Comparison of ENCODE assay signal across 28 cellular contexts in genomic region chr5:15943487-15943886, GRCh38.
A peak's percentile ranks its signal among the peaks of the same experiment; 100 is the strongest.
DNase-seq lines count a peak whose midpoint lies in the region; ATAC-seq, FAIRE-seq and TF ChIP-seq lines count a peak whose summit lies in the region.
"Had no signal": no experiment of that assay in that cellular context is flagged by ENCODE, and none has a peak within 500 bp of the region (broad histone marks: within the 10 kb centered on the region; RNA-seq: fewer than 3 reads in every experiment).

No MANE protein-coding gene starts in this region.

- no peak overlapping the region for H2AFZ ChIP-seq in astrocyte (ENCODE audit: low read depth, low read length)

- H3K9me3 ChIP-seq in astrocyte (ENCODE audit: insufficient read depth, low read depth, low read length), result no peaks in the 10 kb centered on the region
- H3K9me3 ChIP-seq: gastrocnemius medialis, lower lobe of right lung, SJSA1 had no signal

- peaks cover 22% of the 10 kb centered on the region for H3K36me3 Mint-ChIP-seq in astrocyte (ENCODE audit: low read depth, unreplicated experiment)
- H3K36me3 Mint-ChIP-seq in activated CD8-positive, alpha-beta T cell treated with anti-CD3 and anti-CD28 coated beads, Interleukin-2, amount 10 ng/mL, durations not matched to agents 7 days and 5 days (ENCODE audit: low read depth), result no peaks in the 10 kb centered on the region
- H3K36me3 Mint-ChIP-seq: activated naive CD4-positive, alpha-beta T cell treated with anti-CD3 and anti-CD28 coated beads, Interleukin-2, amount 10 ng/mL, durations not matched to agents 7 days and 5 days; CD8-positive, alpha-beta memory T cell; natural killer cell treated with Interleukin-12 subunit alpha and Interleukin-12 subunit beta and Interleukin-15 and Interleukin-18, amount 100 ng/mL, for 72 hours; stimulated activated memory B cell treated with anti-CD40 and anti-IgM and Interleukin-4, amounts not matched to agents 10 μg/mL and 1 μg/mL and 100 μg/mL, for 72 hours had no signal

- no peaks in the 10 kb centered on the region for H3K79me2 ChIP-seq in astrocyte (ENCODE audit: insufficient read depth, low read length)

- H3K9ac ChIP-seq in astrocyte (ENCODE audit: low read length), result no peak overlapping the region

- H3K4me1 ChIP-seq in astrocyte (ENCODE audit: insufficient read depth, low read length), result peaks cover 9% of the 10 kb centered on the region
- H3K4me1 ChIP-seq: gastrocnemius medialis, lower lobe of right lung had no signal

- CTCF ChIA-PET in activated CD8-positive, alpha-beta T cell treated with anti-CD3 and anti-CD28 coated beads, Interleukin-2, amount 10 ng/mL, durations not matched to agents 7 days and 5 days (lab: Charles Lee), result no interaction called here

- no peaks in the 10 kb centered on the region for H3K36me3 ChIP-seq in astrocyte (ENCODE audit: insufficient read depth, low read length)
- H3K36me3 ChIP-seq: gastrocnemius medialis, lower lobe of right lung had no signal

- no peaks in the 10 kb centered on the region for H3K9me3 Mint-ChIP-seq in astrocyte (ENCODE audit: unreplicated experiment)
- no peaks in the 10 kb centered on the region for H3K9me3 Mint-ChIP-seq in activated CD8-positive, alpha-beta T cell treated with anti-CD3 and anti-CD28 coated beads, Interleukin-2, amount 10 ng/mL, durations not matched to agents 7 days and 5 days (ENCODE audit: insufficient read depth)
- H3K9me3 Mint-ChIP-seq: activated CD4-positive, alpha-beta memory T cell treated with anti-CD3 and anti-CD28 coated beads, Interleukin-2, amount 10 ng/mL, durations not matched to agents 7 days and 5 days; activated naive CD4-positive, alpha-beta T cell treated with anti-CD3 and anti-CD28 coated beads, Interleukin-2, amount 10 ng/mL, durations not matched to agents 7 days and 5 days; stimulated activated memory B cell treated with anti-CD40 and anti-IgM and Interleukin-4, amounts not matched to agents 10 μg/mL and 1 μg/mL and 100 μg/mL, for 72 hours; type B pancreatic cell had no signal

- no peak for TF ChIP-seq CTCF in astrocyte (IDR thresholded peaks at IDR 0.05; ENCODE audit: insufficient read depth, low read depth, low read length)
- no peak for TF ChIP-seq CTCF in fibroblast of the aortic adventitia (IDR thresholded peaks at IDR 0.05; ENCODE audit: insufficient read depth, low read length)

- no peak overlapping the region for H3K4me3 Mint-ChIP-seq in astrocyte (ENCODE audit: unreplicated experiment)
- no peak overlapping the region for H3K4me3 Mint-ChIP-seq in activated CD8-positive, alpha-beta T cell treated with anti-CD3 and anti-CD28 coated beads, Interleukin-2, amount 10 ng/mL, durations not matched to agents 7 days and 5 days
- H3K4me3 Mint-ChIP-seq: activated CD4-positive, alpha-beta memory T cell treated with anti-CD3 and anti-CD28 coated beads, Interleukin-2, amount 10 ng/mL, durations not matched to agents 7 days and 5 days; activated naive CD4-positive, alpha-beta T cell treated with anti-CD3 and anti-CD28 coated beads, Interleukin-2, amount 10 ng/mL, durations not matched to agents 7 days and 5 days; B cell; CD8-positive, alpha-beta memory T cell; natural killer cell treated with Interleukin-12 subunit alpha and Interleukin-12 subunit beta and Interleukin-15 and Interleukin-18, amount 100 ng/mL, for 72 hours; stimulated activated memory B cell treated with anti-CD40 and anti-IgM and Interleukin-4, amounts not matched to agents 10 μg/mL and 1 μg/mL and 100 μg/mL, for 72 hours; type B pancreatic cell had no signal

- H3K4me3 ChIP-seq in astrocyte (ENCODE audit: insufficient read depth, low read depth, low read length), result no peak overlapping the region
- H3K4me3 ChIP-seq in fibroblast of the aortic adventitia (ENCODE audit: low read depth, low read length), result no peak overlapping the region
- H3K4me3 ChIP-seq: gastrocnemius medialis, K562, lower lobe of right lung, SJSA1 had no signal

- no peaks in the 10 kb centered on the region for H3K27me3 Mint-ChIP-seq in astrocyte (ENCODE audit: low read depth, unreplicated experiment)
- H3K27me3 Mint-ChIP-seq in activated CD8-positive, alpha-beta T cell treated with anti-CD3 and anti-CD28 coated beads, Interleukin-2, amount 10 ng/mL, durations not matched to agents 7 days and 5 days (ENCODE audit: low read depth), result no peaks in the 10 kb centered on the region
- H3K27me3 Mint-ChIP-seq: activated CD4-positive, alpha-beta memory T cell treated with anti-CD3 and anti-CD28 coated beads, Interleukin-2, amount 10 ng/mL, durations not matched to agents 7 days and 5 days; activated naive CD4-positive, alpha-beta T cell treated with anti-CD3 and anti-CD28 coated beads, Interleukin-2, amount 10 ng/mL, durations not matched to agents 7 days and 5 days; B cell; CD8-positive, alpha-beta memory T cell; natural killer cell treated with Interleukin-12 subunit alpha and Interleukin-12 subunit beta and Interleukin-15 and Interleukin-18, amount 100 ng/mL, for 72 hours; stimulated activated memory B cell treated with anti-CD40 and anti-IgM and Interleukin-4, amounts not matched to agents 10 μg/mL and 1 μg/mL and 100 μg/mL, for 72 hours; type B pancreatic cell had no signal

- no peaks in the 10 kb centered on the region for H4K20me1 ChIP-seq in astrocyte (ENCODE audit: insufficient read depth, low read length)

- no peak overlapping the region for H3K27ac ChIP-seq in astrocyte (ENCODE audit: low read depth, low read length)
- H3K27ac ChIP-seq: 22Rv1, gastrocnemius medialis, lower lobe of right lung, SJSA1 had no signal

- DNase-seq in A172 (ENCODE audit: low spot score) (peak; percentile 2), GM04503 (ENCODE audit: low read depth) (peak; percentile 31), astrocyte (ENCODE audit: low read depth) (peak; percentile 77), fibroblast of the aortic adventitia (ENCODE audit: low read depth) (peak; percentile 12), left cardiac atrium (no peak)
- no peak for DNase-seq in activated CD8-positive, alpha-beta T cell treated with anti-CD3 and anti-CD28 coated beads, Interleukin-2, amount 10 ng/mL, durations not matched to agents 7 days and 5 days
- DNase-seq: activated CD4-positive, alpha-beta memory T cell treated with anti-CD3 and anti-CD28 coated beads, Interleukin-2, amount 10 ng/mL, durations not matched to agents 7 days and 5 days; activated naive CD4-positive, alpha-beta T cell treated with anti-CD3 and anti-CD28 coated beads, Interleukin-2, amount 10 ng/mL, durations not matched to agents 7 days and 5 days; caudate nucleus; CD8-positive, alpha-beta memory T cell; cortex of kidney; DMS 273 treated with DMSO at 0.1 percent for 48 hours; effector memory CD4-positive, alpha-beta T cell; gastrocnemius medialis; lower lobe of right lung; NCI-H1092 treated with DMSO at 0.1 percent for 48 hours; NCI-H1694 treated with DMSO at 0.1 percent for 48 hours; substantia nigra; T-helper 9 cell had no signal

- FAIRE-seq in astrocyte (lab: Jason Lieb, UNC), result no peak
- FAIRE-seq: K562 had no signal

- ATAC-seq in GM21825 (IDR thresholded peaks at IDR 0.05; ENCODE audit: unreplicated experiment) (no peak), GM18858 (IDR thresholded peaks at IDR 0.05; ENCODE audit: unreplicated experiment) (no peak), left cardiac atrium (no peak)
- no peak for ATAC-seq in activated CD8-positive, alpha-beta T cell treated with anti-CD3 and anti-CD28 coated beads, Interleukin-2, amount 10 ng/mL, durations not matched to agents 7 days and 5 days
- ATAC-seq: gastrocnemius medialis; K562; lower lobe of right lung; natural killer cell treated with Interleukin-12 subunit alpha and Interleukin-12 subunit beta and Interleukin-15 and Interleukin-18, amount 100 ng/mL, for 72 hours; stimulated activated memory B cell treated with anti-CD40 and anti-IgM and Interleukin-4, amounts not matched to agents 10 μg/mL and 1 μg/mL and 100 μg/mL, for 72 hours had no signal

- peaks cover 8% of the 10 kb centered on the region for H3K4me1 Mint-ChIP-seq in astrocyte (ENCODE audit: low read depth, unreplicated experiment)
- H3K4me1 Mint-ChIP-seq in activated CD8-positive, alpha-beta T cell treated with anti-CD3 and anti-CD28 coated beads, Interleukin-2, amount 10 ng/mL, durations not matched to agents 7 days and 5 days (ENCODE audit: low read depth), result no peaks in the 10 kb centered on the region
- H3K4me1 Mint-ChIP-seq: activated CD4-positive, alpha-beta memory T cell treated with anti-CD3 and anti-CD28 coated beads, Interleukin-2, amount 10 ng/mL, durations not matched to agents 7 days and 5 days; activated naive CD4-positive, alpha-beta T cell treated with anti-CD3 and anti-CD28 coated beads, Interleukin-2, amount 10 ng/mL, durations not matched to agents 7 days and 5 days; B cell; CD8-positive, alpha-beta memory T cell; stimulated activated memory B cell treated with anti-CD40 and anti-IgM and Interleukin-4, amounts not matched to agents 10 μg/mL and 1 μg/mL and 100 μg/mL, for 72 hours had no signal

- no peaks in the 10 kb centered on the region for H3K27me3 ChIP-seq in astrocyte (ENCODE audit: insufficient read depth, low read length)
- H3K27me3 ChIP-seq: gastrocnemius medialis, SJSA1 had no signal

- intact Hi-C loops in left cardiac atrium (cut with DNase I), result no loop called here

- H3K4me2 ChIP-seq in astrocyte (ENCODE audit: low read length), result no peak overlapping the region

- no peak overlapping the region for H3K27ac Mint-ChIP-seq in astrocyte (ENCODE audit: unreplicated experiment)
- no peak overlapping the region for H3K27ac Mint-ChIP-seq in activated CD8-positive, alpha-beta T cell treated with anti-CD3 and anti-CD28 coated beads, Interleukin-2, amount 10 ng/mL, durations not matched to agents 7 days and 5 days
- H3K27ac Mint-ChIP-seq: activated CD4-positive, alpha-beta memory T cell treated with anti-CD3 and anti-CD28 coated beads, Interleukin-2, amount 10 ng/mL, durations not matched to agents 7 days and 5 days; activated naive CD4-positive, alpha-beta T cell treated with anti-CD3 and anti-CD28 coated beads, Interleukin-2, amount 10 ng/mL, durations not matched to agents 7 days and 5 days; B cell; CD8-positive, alpha-beta memory T cell; natural killer cell treated with Interleukin-12 subunit alpha and Interleukin-12 subunit beta and Interleukin-15 and Interleukin-18, amount 100 ng/mL, for 72 hours; stimulated activated memory B cell treated with anti-CD40 and anti-IgM and Interleukin-4, amounts not matched to agents 10 μg/mL and 1 μg/mL and 100 μg/mL, for 72 hours; type B pancreatic cell had no signal

- POLR2A ChIA-PET in activated CD8-positive, alpha-beta T cell treated with anti-CD3 and anti-CD28 coated beads, Interleukin-2, amount 10 ng/mL, durations not matched to agents 7 days and 5 days (lab: Charles Lee), result no interaction called here

Comparison
In these comparisons a context has a peak if more than half of its experiments do, and no peak if none do; other contexts are left out.
1. DNase-seq: peak in A172 (single experiment), GM04503 (single experiment), astrocyte (single experiment) and fibroblast of the aortic adventitia (single experiment); none in activated CD8-positive, alpha-beta T cell treated with anti-CD3 and anti-CD28 coated beads, Interleukin-2, amount 10 ng/mL, durations not matched to agents 7 days and 5 days (single experiment) and left cardiac atrium (single experiment).